15 cellular contexts compared by ENCODE assay signal in the genomic region with DNA sequence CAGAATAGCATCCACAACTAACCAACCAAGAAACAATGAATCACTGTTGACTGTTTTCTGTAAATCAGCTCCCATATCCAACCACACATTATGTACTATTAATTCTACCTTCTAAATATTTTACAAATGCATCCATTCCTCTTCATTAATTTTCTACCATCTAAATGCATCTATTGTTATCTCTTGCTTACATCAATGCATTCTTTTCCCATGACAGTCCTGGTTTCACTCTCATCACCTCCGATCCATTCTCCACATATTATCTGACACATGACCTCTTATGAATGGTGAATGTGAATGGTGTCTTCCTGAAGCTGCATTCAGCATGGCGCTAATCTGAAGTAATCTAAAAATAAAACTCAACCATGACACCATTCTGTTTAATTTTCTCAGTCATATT.
A peak's percentile ranks its signal among the peaks of the same experiment; 100 is the strongest.
DNase-seq lines count a peak whose midpoint lies in the region; ATAC-seq, FAIRE-seq and TF ChIP-seq lines count a peak whose summit lies in the region.
"Had no signal": no experiment of that assay in that cellular context is flagged by ENCODE, and none has a peak within 500 bp of the region (broad histone marks: within the 10 kb centered on the region; RNA-seq: fewer than 3 reads in every experiment).

No MANE protein-coding gene starts in this region.

- DNase-seq in Daoy (ENCODE audit: low read depth) (peak; percentile 5), RPMI7951 (ENCODE audit: low read depth) (peak; percentile 29), bronchial epithelial cell (ENCODE audit: low read depth) (peak; percentile 30), mesenchymal stem cell (peak; percentile 3), NCI-H345 (lab: John Stamatoyannopoulos, UW) (no peak), activated gamma-delta T cell treated with Interleukin-2 at 50 U/mL for 16 hours (no peak)
- no peak for DNase-seq in stimulated activated naive CD4-positive, alpha-beta T cell (lab: John Stamatoyannopoulos, UW)
- DNase-seq: CD4-positive, alpha-beta memory T cell; DND-41; NCI-H1436; NCI-H2081; PC-9; Right ventricle myocardium superior had no signal

- H4K91ac ChIP-seq in mesenchymal stem cell (ENCODE audit: low read length), result no peak overlapping the region

- TF ChIP-seq CTCF in bronchial epithelial cell (IDR thresholded peaks at IDR 0.05; ENCODE audit: insufficient read depth, low read length, severe bottlenecking), result no peak

- H2BK15ac ChIP-seq in mesenchymal stem cell (ENCODE audit: low read depth, poor library complexity, severe bottlenecking), result no peak overlapping the region

- no peak overlapping the region for H2AFZ ChIP-seq in mesenchymal stem cell (ENCODE audit: low read depth, low read length)
- H2AFZ ChIP-seq: PC-9 had no signal

- H3K36me3 ChIP-seq in bronchial epithelial cell (ENCODE audit: control insufficient read depth, insufficient read depth, low read length) (no peaks in the 10 kb centered on the region), mesenchymal stem cell (ENCODE audit: control insufficient read depth in 1 of 2, insufficient read depth in 2 of 2, low read depth in 1 of 2, low read length in 2 of 2) (no peaks in the 10 kb centered on the region)

- H3K27me3 ChIP-seq in bronchial epithelial cell (ENCODE audit: control insufficient read depth, insufficient read depth, low read length), result peaks cover 2% of the 10 kb centered on the region
- peaks cover 0 to 6% of the 10 kb centered on the region in 2 experiments for H3K27me3 ChIP-seq in mesenchymal stem cell (ENCODE audit: control insufficient read depth in 1 of 2, insufficient read depth in 1 of 2, low read length in 2 of 2)

- WGBS in mesenchymal stem cell, result 40% methylated on average over 2 of the region's 2 CpGs

- no peak overlapping the region for H2BK12ac ChIP-seq in mesenchymal stem cell (ENCODE audit: low read length in 2 of 2)

- no peaks in the 10 kb centered on the region for H3K79me1 ChIP-seq in mesenchymal stem cell (replicated peaks; ENCODE audit: low read length, poor library complexity, severe bottlenecking)

- H3K27ac ChIP-seq in mesenchymal stem cell (ENCODE audit: low read length, poor library complexity, severe bottlenecking), result peak overlapping the region; percentile 81
- H3K27ac ChIP-seq: PC-9 had no signal

- no peak overlapping the region for H3K23ac ChIP-seq in mesenchymal stem cell (ENCODE audit: low read length in 2 of 2)

- no peak overlapping the region for H2BK120ac ChIP-seq in mesenchymal stem cell (ENCODE audit: low read depth, low read length)

- H2AK5ac ChIP-seq in mesenchymal stem cell (ENCODE audit: low read length, severe bottlenecking), result no peak overlapping the region

- H3K9me3 ChIP-seq in mesenchymal stem cell (ENCODE audit: control insufficient read depth, low read length), result no peaks in the 10 kb centered on the region

- H2BK5ac ChIP-seq in mesenchymal stem cell (ENCODE audit: low read depth, low read length, poor library complexity, severe bottlenecking), result no peak overlapping the region

- H3K9ac ChIP-seq in mesenchymal stem cell (ENCODE audit: low read length), result no peak overlapping the region

- no peak for FAIRE-seq in bronchial epithelial cell (lab: Jason Lieb, UNC)
- FAIRE-seq: H54 had no signal

- H4K8ac ChIP-seq in mesenchymal stem cell (ENCODE audit: low read length), result no peak overlapping the region

- ATAC-seq in HG02678 (IDR thresholded peaks at IDR 0.05; ENCODE audit: unreplicated experiment), result no peak

- no peak overlapping the region for H3K4me2 ChIP-seq in mesenchymal stem cell (ENCODE audit: low read length, poor library complexity, severe bottlenecking)
- H3K4me2 ChIP-seq: PC-9 had no signal

- no peak overlapping the region for H3K18ac ChIP-seq in mesenchymal stem cell (ENCODE audit: low read depth in 1 of 2, low read length in 2 of 2)

- peaks cover 1% of the 10 kb centered on the region for H3K4me1 ChIP-seq in mesenchymal stem cell (ENCODE audit: control insufficient read depth, insufficient read depth, low read depth, low read length)

- no peak overlapping the region for H3K14ac ChIP-seq in mesenchymal stem cell (ENCODE audit: low read length in 2 of 2)

- H3K4me3 ChIP-seq in bronchial epithelial cell (ENCODE audit: low read depth, low read length) (no peak overlapping the region), mesenchymal stem cell (ENCODE audit: insufficient read depth in 1 of 2, low read depth in 1 of 2, low read length in 2 of 2) (no peak overlapping the region)
- H3K4me3 ChIP-seq: PC-9 had no signal

- no peak overlapping the region for H3K4ac ChIP-seq in mesenchymal stem cell (ENCODE audit: low read depth in 1 of 2, low read length in 2 of 2)

Comparison
In these comparisons a context has a peak if more than half of its experiments do, and no peak if none do; other contexts are left out.
1. DNase-seq: peak in Daoy (single experiment), RPMI7951 (single experiment), bronchial epithelial cell (single experiment) and mesenchymal stem cell (single experiment); none in NCI-H345 (single experiment), stimulated activated naive CD4-positive, alpha-beta T cell (0 of 6) and activated gamma-delta T cell treated with Interleukin-2 at 50 U/mL for 16 hours (single experiment).